Comparison of ENCODE assay signal across 23 cellular contexts in the genomic region with DNA sequence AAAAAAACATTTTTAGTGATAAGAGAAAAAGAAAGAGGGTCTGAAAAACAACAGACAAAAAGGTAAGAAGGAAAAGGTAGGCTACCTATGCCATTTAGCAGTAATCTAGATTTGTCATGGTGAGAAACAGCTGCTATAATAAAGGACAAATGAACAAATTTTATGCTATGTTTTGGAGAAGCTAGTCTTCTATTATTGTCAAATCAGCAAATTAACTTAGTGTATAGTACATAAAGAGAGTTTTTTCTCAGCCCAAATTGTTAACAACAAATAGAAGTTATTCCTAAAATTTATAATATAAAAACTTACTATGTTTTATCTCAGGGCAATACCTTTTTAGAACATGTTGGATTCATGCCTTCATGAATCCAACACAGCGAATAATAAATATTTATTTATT.
DNase-seq lines count a peak whose midpoint lies in the region; ATAC-seq, FAIRE-seq and TF ChIP-seq lines count a peak whose summit lies in the region.
"Had no signal": no experiment of that assay in that cellular context is flagged by ENCODE, and none has a peak within 500 bp of the region (broad histone marks: within the 10 kb centered on the region; RNA-seq: fewer than 3 reads in every experiment).

No MANE protein-coding gene starts in this region.

- no peak overlapping the region for H4K91ac ChIP-seq in H1 (replicated peaks; ENCODE audit: insufficient read length, low read length)

- no peaks in the 10 kb centered on the region for H3K79me2 ChIP-seq in H1 (ENCODE audit: control insufficient read depth in 1 of 2, insufficient read depth in 2 of 2, low read length in 2 of 2)

- H3K18ac ChIP-seq in H1 (ENCODE audit: extremely low read depth, low read length) = no peak overlapping the region

- DNase-seq in D721Med (ENCODE audit: insufficient read length, low spot score) (no peak), H1 (ENCODE audit: low read depth in 1 of 2, low spot score in 2 of 2) (no peak), mesothelial cell of epicardium (ENCODE audit: low spot score in 2 of 2, unreplicated experiment in 2 of 2) (no peak), adrenal gland (no peak), islet precursor cell (no peak)
- DNase-seq in stimulated activated naive CD8-positive, alpha-beta T cell treated with anti-CD3 and anti-CD28 coated beads, Interleukin-15, amount 100 ng/mL, for 72 hours = no peak
- no peak for DNase-seq in activated CD4-positive, alpha-beta T cell treated with anti-CD3 and anti-CD28 coated beads for 36 hours
- DNase-seq: 8988T; Caco-2; CD4-positive, CD25-positive, alpha-beta regulatory T cell; CD8-positive, alpha-beta T cell; DMS53; DMS79 treated with DMSO at 0.1 percent for 48 hours; GF-D8; GM23248; H9 had no signal

- no peak overlapping the region for H2BK15ac ChIP-seq in H1 (ENCODE audit: low read length)

- no peak for TF ChIP-seq CTCF in D721Med (IDR thresholded peaks at IDR 0.05; ENCODE audit: insufficient read depth, missing control alignments)
- TF ChIP-seq CTCF in H1 (IDR thresholded peaks at IDR 0.05; ENCODE audit: control extremely low read depth in 1 of 3, insufficient read depth in 1 of 3, low read depth in 1 of 3, low read length in 3 of 3) = no peak
- TF ChIP-seq CTCF in mesothelial cell of epicardium (IDR thresholded peaks at IDR 0.05; ENCODE audit: unreplicated experiment) = no peak
- no peak for TF ChIP-seq CTCF in adrenal gland (IDR thresholded peaks at IDR 0.05)

- no peak overlapping the region for H4K5ac ChIP-seq in H1 (ENCODE audit: insufficient read length, low read depth, low read length)

- no peak overlapping the region for H3K9ac ChIP-seq in H1 (replicated peaks in 1 of 4; ENCODE audit: extremely low read depth in 1 of 4, low read depth in 3 of 4, low read length in 3 of 4)
- H3K9ac ChIP-seq: BLaER1, GM23248 had no signal

- intact Hi-C loops in adrenal gland (cut with DNase I) = no loop called here
- intact Hi-C loops in activated CD4-positive, alpha-beta T cell treated with anti-CD3 and anti-CD28 coated beads for 36 hours (cut with DNase I, micrococcal nuclease) = no loop called here

- H2BK12ac ChIP-seq in H1 (ENCODE audit: low read depth, low read length) = no peak overlapping the region

- H3K23me2 ChIP-seq in H1 (ENCODE audit: low read depth, low read length) = no peaks in the 10 kb centered on the region

- H2AK5ac ChIP-seq in H1 (ENCODE audit: low read depth, low read length) = no peak overlapping the region

- peaks cover 10% of the 10 kb centered on the region for H3K36me3 Mint-ChIP-seq in mesothelial cell of epicardium
- peaks cover 2% of the 10 kb centered on the region for H3K36me3 Mint-ChIP-seq in activated CD4-positive, alpha-beta T cell treated with anti-CD3 and anti-CD28 coated beads for 36 hours (ENCODE audit: low read depth)

- H3K4ac ChIP-seq in H1 (replicated peaks; ENCODE audit: insufficient read length, low read depth, low read length) = no peak overlapping the region

- no peak overlapping the region for H3K56ac ChIP-seq in H1 (replicated peaks; ENCODE audit: insufficient read length, low read depth, low read length)

- no peak overlapping the region for H3K4me3 Mint-ChIP-seq in mesothelial cell of epicardium
- no peak overlapping the region for H3K4me3 Mint-ChIP-seq in stimulated activated naive CD8-positive, alpha-beta T cell treated with anti-CD3 and anti-CD28 coated beads, Interleukin-15, amount 100 ng/mL, for 72 hours
- no peak overlapping the region for H3K4me3 Mint-ChIP-seq in activated CD4-positive, alpha-beta T cell treated with anti-CD3 and anti-CD28 coated beads for 36 hours
- H3K4me3 Mint-ChIP-seq: B cell; CD4-positive, CD25-positive, alpha-beta regulatory T cell; CD8-positive, alpha-beta T cell; H9 had no signal

- no peak overlapping the region for H2AFZ ChIP-seq in H1 (ENCODE audit: low read length)
- H2AFZ ChIP-seq: GM23248 had no signal

- TF ChIP-seq RAD21 in H1 (IDR thresholded peaks at IDR 0.05 in 1 of 2, conservative IDR thresholded peaks at IDR 0.05 in 1 of 2; ENCODE audit: low read depth in 2 of 2, low read length in 2 of 2) = no peak

- H3K4me1 Mint-ChIP-seq in mesothelial cell of epicardium = peaks cover 30% of the 10 kb centered on the region
- H3K4me1 Mint-ChIP-seq in stimulated activated naive CD8-positive, alpha-beta T cell treated with anti-CD3 and anti-CD28 coated beads, Interleukin-15, amount 100 ng/mL, for 72 hours = no peaks in the 10 kb centered on the region
- H3K4me1 Mint-ChIP-seq in activated CD4-positive, alpha-beta T cell treated with anti-CD3 and anti-CD28 coated beads for 36 hours = no peaks in the 10 kb centered on the region
- H3K4me1 Mint-ChIP-seq: B cell had no signal

- H3K27me3 ChIP-seq in H1 (replicated peaks in 1 of 4; ENCODE audit: control insufficient read depth in 3 of 4, extremely low read depth in 1 of 4, insufficient read depth in 3 of 4, low read length in 3 of 4) (no peaks in the 10 kb centered on the region), adrenal gland (no peaks in the 10 kb centered on the region)
- H3K27me3 ChIP-seq: BLaER1 had no signal

- H3K4me2 ChIP-seq in H1 (ENCODE audit: insufficient read depth in 1 of 2, low read depth in 2 of 2, low read length in 2 of 2) = no peak overlapping the region
- H3K4me2 ChIP-seq: BLaER1 had no signal

- H2BK20ac ChIP-seq in H1 (ENCODE audit: low read length) = no peak overlapping the region

- no peaks in the 10 kb centered on the region for H3K9me3 Mint-ChIP-seq in mesothelial cell of epicardium
- H3K9me3 Mint-ChIP-seq in stimulated activated naive CD8-positive, alpha-beta T cell treated with anti-CD3 and anti-CD28 coated beads, Interleukin-15, amount 100 ng/mL, for 72 hours = no peaks in the 10 kb centered on the region
- no peaks in the 10 kb centered on the region for H3K9me3 Mint-ChIP-seq in activated CD4-positive, alpha-beta T cell treated with anti-CD3 and anti-CD28 coated beads for 36 hours (ENCODE audit: low read depth)
- H3K9me3 Mint-ChIP-seq: CD4-positive, CD25-positive, alpha-beta regulatory T cell; CD8-positive, alpha-beta T cell; H9 had no signal

- H3K23ac ChIP-seq in H1 (ENCODE audit: insufficient read length) = no peak overlapping the region

- H3K14ac ChIP-seq in H1 (ENCODE audit: insufficient read length) = no peak overlapping the region

- no peaks in the 10 kb centered on the region for H4K20me1 ChIP-seq in H1 (replicated peaks in 1 of 2; ENCODE audit: control insufficient read depth in 1 of 2, insufficient read depth in 2 of 2, low read length in 2 of 2)
- H4K20me1 ChIP-seq: BLaER1 had no signal

- no peak overlapping the region for H3K27ac ChIP-seq in H1 (ENCODE audit: low read depth, low read length)
- no peak overlapping the region for H3K27ac ChIP-seq in adrenal gland
- H3K27ac ChIP-seq: BLaER1, C4-2B, GM23248 had no signal

- no peaks in the 10 kb centered on the region for H3K79me1 ChIP-seq in H1 (ENCODE audit: low read depth, low read length)

- no peak overlapping the region for H2BK5ac ChIP-seq in H1 (ENCODE audit: low read depth, low read length)

- H3K27ac Mint-ChIP-seq in mesothelial cell of epicardium = peak overlapping the region; percentile 68
- H3K27ac Mint-ChIP-seq in stimulated activated naive CD8-positive, alpha-beta T cell treated with anti-CD3 and anti-CD28 coated beads, Interleukin-15, amount 100 ng/mL, for 72 hours = no peak overlapping the region
- no peak overlapping the region for H3K27ac Mint-ChIP-seq in activated CD4-positive, alpha-beta T cell treated with anti-CD3 and anti-CD28 coated beads for 36 hours
- H3K27ac Mint-ChIP-seq: B cell; CD4-positive, CD25-positive, alpha-beta regulatory T cell; CD8-positive, alpha-beta T cell; H9 had no signal

- H3K9me3 ChIP-seq in H1 (ENCODE audit: insufficient read depth in 2 of 2, low read depth in 1 of 2, low read length in 1 of 2) (no peaks in the 10 kb centered on the region), adrenal gland (replicated peaks in 1 of 3) (no peaks in the 10 kb centered on the region)
- H3K9me3 ChIP-seq: BLaER1, Caco-2 had no signal

- TF ChIP-seq POLR2A in H1 (IDR thresholded peaks at IDR 0.05; ENCODE audit: control extremely low read depth in 1 of 2, low read depth in 2 of 2, low read length in 2 of 2) (no peak), adrenal gland (IDR thresholded peaks at IDR 0.05) (no peak)

- no peak overlapping the region for H4K8ac ChIP-seq in H1 (ENCODE audit: extremely low read depth, insufficient read depth, low read length)

- FAIRE-seq in A204.1 (lab: Jason Lieb, UNC) (peak; percentile 47), D721Med (lab: Jason Lieb, UNC) (peak; percentile 21), H1 (lab: Jason Lieb, UNC) (no peak)
- FAIRE-seq: GM12891, GM18507 had no signal

- CTCF ChIA-PET in H1 (lab: Charles Lee; ENCODE audit: partially characterized antibody) = no interaction called here
- CTCF ChIA-PET in activated CD4-positive, alpha-beta T cell treated with anti-CD3 and anti-CD28 coated beads for 36 hours (lab: Charles Lee) = interaction anchor here (1.4 kb wide), 1 partner anchor 16 kb away, joined by 3 read pairs; no protein-coding TSS in a partner anchor

- no peaks in the 10 kb centered on the region for H3K4me1 ChIP-seq in H1 (replicated peaks in 1 of 4; ENCODE audit: control insufficient read depth in 3 of 4, insufficient read depth in 4 of 4, low read length in 3 of 4)
- no peaks in the 10 kb centered on the region for H3K4me1 ChIP-seq in adrenal gland (replicated peaks in 1 of 2)
- H3K4me1 ChIP-seq: BLaER1, Caco-2 had no signal

- no peak overlapping the region for H2BK120ac ChIP-seq in H1 (replicated peaks; ENCODE audit: low read depth, low read length)

- TF ChIP-seq EP300 in H1 (IDR thresholded peaks at IDR 0.05; ENCODE audit: borderline replicate concordance in 1 of 2, low read depth in 2 of 2, low read length in 2 of 2) = no peak

- H3K36me3 ChIP-seq in H1 (ENCODE audit: control insufficient read depth in 2 of 4, insufficient read depth in 4 of 4, low read length in 3 of 4) = no peaks in the 10 kb centered on the region
- no peaks in the 10 kb centered on the region for H3K36me3 ChIP-seq in adrenal gland (replicated peaks in 1 of 2)
- H3K36me3 ChIP-seq: BLaER1 had no signal

- H3K4me3 ChIP-seq in H1 (ENCODE audit: extremely low read depth in 1 of 4, insufficient read depth in 2 of 4, low read depth in 3 of 4, low read length in 4 of 4) (no peak overlapping the region), adrenal gland (no peak overlapping the region)
- H3K4me3 ChIP-seq: BLaER1, GM23248 had no signal

- no peak for ATAC-seq in stimulated activated naive CD8-positive, alpha-beta T cell treated with anti-CD3 and anti-CD28 coated beads, Interleukin-15, amount 100 ng/mL, for 72 hours
- ATAC-seq in activated CD4-positive, alpha-beta T cell treated with anti-CD3 and anti-CD28 coated beads for 36 hours = no peak
- ATAC-seq: CD8-positive, alpha-beta T cell; HCT116 had no signal

- WGBS in H1 (ENCODE audit: extremely low coverage in 1 of 2, insufficient coverage in 1 of 2, insufficient read length in 1 of 2, insufficient replicate concordance in 2 of 2, low coverage in 1 of 2, low lambda C conversion rate in 2 of 2, missing lambda C conversion rate in 1 of 2), 2 experiments = 88% methylated on average over 1 of the region's 1 CpG; no CpG with 5 or more reads in 1 of the 2 experiments
- WGBS in adrenal gland, 4 donors = 96 to 100% (median 98%) methylated on average over 1 of the region's 1 CpG

- no peaks in the 10 kb centered on the region for H3K27me3 Mint-ChIP-seq in mesothelial cell of epicardium (ENCODE audit: low read depth)
- no peaks in the 10 kb centered on the region for H3K27me3 Mint-ChIP-seq in stimulated activated naive CD8-positive, alpha-beta T cell treated with anti-CD3 and anti-CD28 coated beads, Interleukin-15, amount 100 ng/mL, for 72 hours
- no peaks in the 10 kb centered on the region for H3K27me3 Mint-ChIP-seq in activated CD4-positive, alpha-beta T cell treated with anti-CD3 and anti-CD28 coated beads for 36 hours
- H3K27me3 Mint-ChIP-seq: B cell; CD4-positive, CD25-positive, alpha-beta regulatory T cell had no signal

- POLR2A ChIA-PET in H1 (lab: Charles Lee; ENCODE audit: partially characterized antibody) = no interaction called here
- POLR2A ChIA-PET in activated CD4-positive, alpha-beta T cell treated with anti-CD3 and anti-CD28 coated beads for 36 hours (lab: Charles Lee) = no interaction called here
